7 cellular contexts compared by ENCODE assay signal in genomic region chr1:218344814-218345672, GRCh38. TPM values are rescaled to one million over a fixed set of nuclear protein-coding genes. Genes with fewer than 3 reads are reported as not detected.
DNase-seq lines count a peak whose midpoint lies in the region; ATAC-seq and TF ChIP-seq lines count a peak whose summit lies in the region.

TGFB2 (plus strand) TSS chr1:218345336; CDS start chr1:218346702, 1,366 bp downstream.

- H3K4me1 ChIP-seq in endocrine pancreas (ENCODE audit: control insufficient read depth, insufficient read depth, low read length) = peaks cover 5% of the 10 kb centered on the region
- no peaks in the 10 kb centered on the region for H3K4me1 ChIP-seq in lung (ENCODE audit: control insufficient read depth in 2 of 2, insufficient read depth in 2 of 2, low read length in 2 of 2)
- no peaks in the 10 kb centered on the region for H3K4me1 ChIP-seq in testis

- no peaks in the 10 kb centered on the region for H3K27me3 ChIP-seq in endocrine pancreas (ENCODE audit: control insufficient read depth, insufficient read depth, low read length)
- no peaks in the 10 kb centered on the region for H3K27me3 ChIP-seq in lung (ENCODE audit: control insufficient read depth, insufficient read depth)
- H3K27me3 ChIP-seq in testis = no peaks in the 10 kb centered on the region

- H3K9me3 ChIP-seq in endocrine pancreas (ENCODE audit: control insufficient read depth, low read length) (no peaks in the 10 kb centered on the region), lung (ENCODE audit: control insufficient read depth in 2 of 2, insufficient read depth in 1 of 2, low read length in 1 of 2) (no peaks in the 10 kb centered on the region), testis (no peaks in the 10 kb centered on the region)

- DNase-seq in ELR (ENCODE audit: low read depth) (peak; percentile 76), HT1080 (ENCODE audit: low read depth) (peak; percentile 75), SKM-1 (lab: John Stamatoyannopoulos, UW; ENCODE audit: unreplicated experiment) (peak; percentile 67), lung (ENCODE audit: low spot score) (no peak), testis (peak; percentile 63)

- H3K27ac ChIP-seq in lung (ENCODE audit: low read depth in 1 of 2, low read length in 1 of 2) (peak within 1 kb of the TSS; percentile 51 to 90), testis (peak within 1 kb of the TSS; percentile 81 to 88)

- H3K9ac ChIP-seq in endocrine pancreas (ENCODE audit: control insufficient read depth, insufficient read depth, low read length) = peak within 1 kb of the TSS; percentile 24

- intact Hi-C loops in testis (cut with DNase I; ENCODE audit: low total_unique reads) = no loop called here

- peak; percentile 54 for ATAC-seq in GM21447 (IDR thresholded peaks at IDR 0.05; ENCODE audit: unreplicated experiment)
- peak; percentile 38 for ATAC-seq in lung (ENCODE audit: insufficient read depth, low FRiP score)

- TF ChIP-seq POLR2A in testis (IDR thresholded peaks at IDR 0.05) = no peak

- no peak for TF ChIP-seq CTCF in lung (IDR thresholded peaks at IDR 0.05; ENCODE audit: control extremely low read depth, extremely low read depth)
- no peak for TF ChIP-seq CTCF in testis (IDR thresholded peaks at IDR 0.05)

- WGBS in lung, 2 donors = 2 to 3% methylated on average over 22 of the region's 22 CpGs
- WGBS in testis, 2 donors = 1 to 3% methylated on average over 22 of the region's 22 CpGs

- H3K36me3 ChIP-seq in endocrine pancreas (ENCODE audit: control insufficient read depth, insufficient read depth, low read length) = no peaks in the 10 kb centered on the region
- H3K36me3 ChIP-seq in lung (ENCODE audit: control insufficient read depth in 2 of 2, insufficient read depth in 2 of 2, low read length in 2 of 2) = no peaks in the 10 kb centered on the region
- no peaks in the 10 kb centered on the region for H3K36me3 ChIP-seq in testis (ENCODE audit: low read depth, missing control alignments)

- H3K4me3 ChIP-seq in endocrine pancreas (ENCODE audit: control insufficient read depth, insufficient read depth, low read length) = peak within 1 kb of the TSS; percentile 70
- peak within 1 kb of the TSS; percentile 64 for H3K4me3 ChIP-seq in lung
- H3K4me3 ChIP-seq in testis = peak within 1 kb of the TSS; percentile 57 to 67

RNA-seq across cellular contexts. Expression of gene TGFB2, which starts in this region (rescaled TPM):
- total RNA-seq in HT1080 (2014; rRNA removed; shearing (Covaris generic)) = 2.4 and 3.2 TPM in 2 replicates
- polyA plus RNA-seq in HT1080 (2015; cell fraction: cytosol; rRNA removed) = 6.3 and 8.1 TPM in 2 replicates
- 27.5 and 33.7 TPM in 2 replicates for polyA plus RNA-seq in HT1080 (2015; cell fraction: nucleus; rRNA removed)
- total RNA-seq in lung = 10 to 100 TPM in 1 of 2 donors, 1 to 10 TPM in 1; 4.4 to 53.7 TPM
- polyA plus RNA-seq in lung = 1 to 10 TPM; 1.9 to 3.3 TPM
- 1 to 10 TPM; 2.4 to 2.6 TPM for total RNA-seq in testis
- polyA plus RNA-seq in testis (ENCODE audit: insufficient read depth, low read depth, low replicate concordance) = 4.5 TPM
